In genomic region chr6:56555438-56555872, GRCh38 we compare ENCODE assay signal across 11 cellular contexts.
DNase-seq lines count a peak whose midpoint lies in the region; TF ChIP-seq lines count a peak whose summit lies in the region.
"Had no signal": no experiment of that assay in that cellular context is flagged by ENCODE, and none has a peak within 500 bp of the region (broad histone marks: within the 10 kb centered on the region; RNA-seq: fewer than 3 reads in every experiment).

No MANE protein-coding gene starts in this region.

- CTCF ChIA-PET in A673 (lab: Charles Lee), result no interaction called here

- H3K18ac ChIP-seq in mesenchymal stem cell (ENCODE audit: low read depth in 1 of 2, low read length in 2 of 2), result no peak overlapping the region

- H3K23ac ChIP-seq in mesenchymal stem cell (ENCODE audit: low read length in 2 of 2), result no peak overlapping the region

- POLR2A ChIA-PET in A673 (lab: Charles Lee; ENCODE audit: low non-redundant PET), result no interaction called here

- 65% methylated on average over 2 of the region's 5 CpGs for WGBS in mesenchymal stem cell
- 70% methylated on average over 5 of the region's 5 CpGs for WGBS in prostate gland

- no peak overlapping the region for H4K8ac ChIP-seq in mesenchymal stem cell (ENCODE audit: low read length)

- peak overlapping the region; percentile 9 for H3K9ac ChIP-seq in mesenchymal stem cell (ENCODE audit: low read length)

- no peak overlapping the region for H2AFZ ChIP-seq in mesenchymal stem cell (ENCODE audit: low read depth, low read length)

- no peak overlapping the region for H3K4me3 ChIP-seq in A673 (ENCODE audit: low read depth, low read length, poor library complexity, severe bottlenecking)
- H3K4me3 ChIP-seq in cardiac fibroblast (replicated peaks in 1 of 2; ENCODE audit: low read depth in 2 of 2, low read length in 2 of 2), result no peak overlapping the region
- H3K4me3 ChIP-seq in mesenchymal stem cell (ENCODE audit: insufficient read depth in 1 of 2, low read depth in 1 of 2, low read length in 2 of 2), result no peak overlapping the region
- H3K4me3 ChIP-seq in prostate gland, result no peak overlapping the region
- no peak overlapping the region for H3K4me3 ChIP-seq in MG63
- H3K4me3 ChIP-seq: breast epithelium, skin epidermis had no signal

- no peak overlapping the region for H2BK15ac ChIP-seq in mesenchymal stem cell (ENCODE audit: low read depth, poor library complexity, severe bottlenecking)

- H3K4me2 ChIP-seq in mesenchymal stem cell (ENCODE audit: low read length, poor library complexity, severe bottlenecking), result no peak overlapping the region

- intact Hi-C loops in A673 (cut with micrococcal nuclease; ENCODE audit: unreplicated experiment), result no loop called here
- intact Hi-C loops in prostate gland (cut with DNase I), result no loop called here

- H3K36me3 ChIP-seq in A673 (ENCODE audit: insufficient read depth, low read length, poor library complexity, severe bottlenecking) (no peaks in the 10 kb centered on the region), mesenchymal stem cell (ENCODE audit: control insufficient read depth in 1 of 2, insufficient read depth in 2 of 2, low read depth in 1 of 2, low read length in 2 of 2) (peaks cover 5 to 93% of the 10 kb centered on the region in 2 experiments), prostate gland (no peaks in the 10 kb centered on the region), MG63 (peaks cover 20% of the 10 kb centered on the region)
- H3K36me3 ChIP-seq: breast epithelium had no signal

- H3K4ac ChIP-seq in mesenchymal stem cell (ENCODE audit: low read depth in 1 of 2, low read length in 2 of 2), result no peak overlapping the region

- H3K27ac ChIP-seq in A673 (ENCODE audit: low read depth, low read length, poor library complexity, severe bottlenecking) (no peak overlapping the region), mesenchymal stem cell (ENCODE audit: low read length, poor library complexity, severe bottlenecking) (peak overlapping the region; percentile 44), prostate gland (no peak overlapping the region)
- H3K27ac ChIP-seq: breast epithelium had no signal

- H3K79me1 ChIP-seq in mesenchymal stem cell (replicated peaks; ENCODE audit: low read length, poor library complexity, severe bottlenecking), result peaks cover 16% of the 10 kb centered on the region

- H3K14ac ChIP-seq in mesenchymal stem cell (ENCODE audit: low read length in 2 of 2), result no peak overlapping the region

- H3K9me3 ChIP-seq in A673 (ENCODE audit: low read depth, low read length, poor library complexity, severe bottlenecking) (no peaks in the 10 kb centered on the region), mesenchymal stem cell (ENCODE audit: control insufficient read depth, low read length) (no peaks in the 10 kb centered on the region), prostate gland (no peaks in the 10 kb centered on the region), MG63 (no peaks in the 10 kb centered on the region)
- H3K9me3 ChIP-seq: breast epithelium had no signal

- TF ChIP-seq CTCF in A673 (conservative IDR thresholded peaks at IDR 0.05; ENCODE audit: low read depth, low read length) (no peak), cardiac fibroblast (IDR thresholded peaks at IDR 0.05; ENCODE audit: low read depth, low read length) (no peak), prostate gland (IDR thresholded peaks at IDR 0.05) (no peak)

- TF ChIP-seq POLR2A in prostate gland (IDR thresholded peaks at IDR 0.05), result no peak

- no TSS peak for BruUV-seq in A673 (replicated peaks; lab: Mats Ljungman, UMichigan)

- H2BK12ac ChIP-seq in mesenchymal stem cell (ENCODE audit: low read length in 2 of 2), result no peak overlapping the region

- no peak overlapping the region for H2AK5ac ChIP-seq in mesenchymal stem cell (ENCODE audit: low read length, severe bottlenecking)

- H3K4me1 ChIP-seq in A673 (ENCODE audit: insufficient read depth, low read length, poor library complexity, severe bottlenecking) (peaks cover 6% of the 10 kb centered on the region), mesenchymal stem cell (ENCODE audit: control insufficient read depth, insufficient read depth, low read depth, low read length) (peaks cover 3% of the 10 kb centered on the region), prostate gland (replicated peaks) (peaks cover 3% of the 10 kb centered on the region)
- H3K4me1 ChIP-seq: breast epithelium had no signal

- no peak overlapping the region for H4K91ac ChIP-seq in mesenchymal stem cell (ENCODE audit: low read length)

- DNase-seq in A673 (ENCODE audit: low spot score) (peak; percentile 32), M059J (ENCODE audit: low read depth) (peak; percentile 22), cardiac fibroblast (ENCODE audit: low read depth in 2 of 2) (peak; percentile 50 to 82), mesenchymal stem cell (peak; percentile 32), prostate gland (ENCODE audit: low spot score) (no peak), NK-92 (lab: John Stamatoyannopoulos, UW; ENCODE audit: unreplicated experiment) (no peak), MG63 (no peak), HuH-7.5 (ENCODE audit: low spot score) (no peak)
- DNase-seq: activated T-cell treated with anti-CD3 and anti-CD28 coated beads for 4 hours had no signal

- H2BK120ac ChIP-seq in mesenchymal stem cell (ENCODE audit: low read depth, low read length), result no peak overlapping the region

- no peaks in the 10 kb centered on the region for H3K27me3 ChIP-seq in A673 (replicated peaks; ENCODE audit: insufficient read depth, low read depth, low read length, poor library complexity)
- no peaks in the 10 kb centered on the region for H3K27me3 ChIP-seq in mesenchymal stem cell (ENCODE audit: control insufficient read depth in 1 of 2, insufficient read depth in 1 of 2, low read length in 2 of 2)
- no peaks in the 10 kb centered on the region for H3K27me3 ChIP-seq in prostate gland (replicated peaks; ENCODE audit: insufficient read depth)
- H3K27me3 ChIP-seq in MG63, result no peaks in the 10 kb centered on the region
- H3K27me3 ChIP-seq: breast epithelium had no signal

- H2BK5ac ChIP-seq in mesenchymal stem cell (ENCODE audit: low read depth, low read length, poor library complexity, severe bottlenecking), result no peak overlapping the region

Comparison
In these comparisons a context has a peak if more than half of its experiments do, and no peak if none do; other contexts are left out.
1. DNase-seq: peak in A673 (single experiment), M059J (single experiment), cardiac fibroblast (2 of 2) and mesenchymal stem cell (single experiment); none in prostate gland (single experiment), NK-92 (single experiment), MG63 (single experiment) and HuH-7.5 (single experiment).